1 cellular context compared by ENCODE assay signal in genomic region chrX:30889147-30890125, GRCh38.
TF ChIP-seq lines count a peak whose summit lies in the region.

TSS of gene TAB3 (minus strand) at chrX:30889254. CDS start at chrX:30859588, 29,666 bp downstream.

TF ChIP-seq in GM12878, 131 proteins besides CTCF, POLR2A, EP300 and RAD21 (continued from another document and continues in another):
- no peak for TF ChIP-seq IRF3 (IDR thresholded peaks at IDR 0.05)
- no peak for TF ChIP-seq PAX8 (IDR thresholded peaks at IDR 0.05)
- TF ChIP-seq STAT1 (conservative IDR thresholded peaks at IDR 0.05) = peak; percentile 69; the same call in 1 of the 2 replicates
- TF ChIP-seq MTA3 (IDR thresholded peaks at IDR 0.05; ENCODE audit: borderline replicate concordance, low read length) = no peak
- no peak for TF ChIP-seq CBX3 (IDR thresholded peaks at IDR 0.05; ENCODE audit: borderline replicate concordance, low read depth)
- peak; percentile 16; the same call in 1 of the 2 replicates for TF ChIP-seq RUNX3 (IDR thresholded peaks at IDR 0.05; ENCODE audit: low read length)
- TF ChIP-seq CHD2 (IDR thresholded peaks at IDR 0.05; ENCODE audit: borderline replicate concordance, low read depth, low read length) = peak; percentile 99
- 0 out of 2 replicates have a peak, but pooled peaks have one; percentile 42 for TF ChIP-seq NBN (IDR thresholded peaks at IDR 0.05)
- TF ChIP-seq SIX5 (IDR thresholded peaks at IDR 0.05; ENCODE audit: low read depth, low read length, severe bottlenecking) = peak; percentile 75
- 0 out of 2 replicates have a peak, but pooled peaks have one; percentile 29 for TF ChIP-seq BACH1 (IDR thresholded peaks at IDR 0.05; ENCODE audit: borderline replicate concordance)
- TF ChIP-seq NRF1 (conservative IDR thresholded peaks at IDR 0.05; ENCODE audit: low read depth, low read length) = peak; percentile 57
- TF ChIP-seq TARDBP (IDR thresholded peaks at IDR 0.05; ENCODE audit: borderline replicate concordance) = no peak
- TF ChIP-seq ATF2 (IDR thresholded peaks at IDR 0.05; ENCODE audit: low read length) = 0 out of 2 replicates have a peak, but pooled peaks have one; percentile 4
- TF ChIP-seq BRCA1 (IDR thresholded peaks at IDR 0.05; ENCODE audit: low read depth, low read length) = peak; percentile 87
- no peak for TF ChIP-seq MYC (IDR thresholded peaks at IDR 0.05; ENCODE audit: insufficient read depth, insufficient read length, insufficient replicate concordance, low read length, severe bottlenecking)
- no peak for TF ChIP-seq RFX5 (IDR thresholded peaks at IDR 0.05; ENCODE audit: low read depth, low read length)
- TF ChIP-seq YY1 (IDR thresholded peaks at IDR 0.05; ENCODE audit: low read depth, low read length) = peak; percentile 100
- no peak for TF ChIP-seq SMARCA5 (IDR thresholded peaks at IDR 0.05)
- TF ChIP-seq ZNF687 (IDR thresholded peaks at IDR 0.05) = no peak
- TF ChIP-seq ZNF592 (IDR thresholded peaks at IDR 0.05) = no peak
- no peak for TF ChIP-seq KDM1A (IDR thresholded peaks at IDR 0.05; ENCODE audit: borderline replicate concordance)
- TF ChIP-seq IKZF1 (conservative IDR thresholded peaks at IDR 0.05) = peak; percentile 96
- TF ChIP-seq CBFB (IDR thresholded peaks at IDR 0.05; ENCODE audit: low read depth) = peak; percentile 85
- TF ChIP-seq IKZF2 (IDR thresholded peaks at IDR 0.05) = peak; percentile 76 to 77
- no peak for TF ChIP-seq ZBTB33 (IDR thresholded peaks at IDR 0.05)
- no peak for TF ChIP-seq CUX1 (IDR thresholded peaks at IDR 0.05; ENCODE audit: insufficient replicate concordance, low read depth, low read length)
- no peak for TF ChIP-seq HDAC6 (IDR thresholded peaks at IDR 0.05; ENCODE audit: unreplicated experiment)
- peak; percentile 84 for TF ChIP-seq HCFC1 (IDR thresholded peaks at IDR 0.05; ENCODE audit: low read length)
- peak; percentile 34; the same call in 1 of the 2 replicates for TF ChIP-seq JUNB (IDR thresholded peaks at IDR 0.05)
- no peak for TF ChIP-seq TBL1XR1 (IDR thresholded peaks at IDR 0.05; ENCODE audit: low read depth, low read length)
- TF ChIP-seq ZBTB40 (IDR thresholded peaks at IDR 0.05; ENCODE audit: borderline replicate concordance) = peak; percentile 69; the same call in 1 of the 2 replicates
- TF ChIP-seq MLLT1 (IDR thresholded peaks at IDR 0.05) = no peak
- TF ChIP-seq RCOR1 (conservative IDR thresholded peaks at IDR 0.05; ENCODE audit: low read depth, low read length) = peak; percentile 93; the same call in 1 of the 2 replicates
